In genomic region chr6:51199272-51199671, GRCh38 we compare ENCODE assay signal across 19 cellular contexts.
"Had no signal": no experiment of that assay in that cellular context is flagged by ENCODE, and none has a peak within 500 bp of the region (broad histone marks: within the 10 kb centered on the region; RNA-seq: fewer than 3 reads in every experiment).

No MANE protein-coding gene starts in this region.

- H3K9me3 ChIP-seq: spleen, upper lobe of left lung had no signal

- H3K27ac ChIP-seq: spleen, upper lobe of left lung had no signal

- H3K27me3 ChIP-seq: spleen, upper lobe of left lung had no signal

- DNase-seq: activated CD4-positive, alpha-beta T cell treated with anti-CD3 and anti-CD28 coated beads for 4 hours; activated CD8-positive, alpha-beta memory T cell treated with anti-CD3 and anti-CD28 coated beads, Interleukin-2, amount 50 U/mL, for 4 hours; activated CD8-positive, alpha-beta T cell treated with anti-CD3 and anti-CD28 coated beads for 36 hours; activated gamma-delta T cell treated with Interleukin-2 at 50 U/mL for 16 hours; activated naive CD8-positive, alpha-beta T cell treated with anti-CD3 and anti-CD28 coated beads, Interleukin-2, amount 10 ng/mL, durations not matched to agents 7 days and 5 days; activated T-cell treated with anti-CD3 and anti-CD28 coated beads, Interleukin-2, amount 50 U/mL, for 72 hours; anterior cingulate cortex; cerebellar nuclear complex; dermis blood vessel endothelial cell; endodermal cell; erythroblast; left ventricle myocardium superior; nephron progenitor cell; spleen; stimulated activated CD4-positive, alpha-beta T cell treated with anti-CD3 and anti-CD28 coated beads, Interleukin-1b, Interleukin-23, amount 100 ng/mL, for 48 hours; stimulated activated naive B cell treated with anti-CD40 and anti-IgM and Interleukin-4, amounts not matched to agents 10 μg/mL and 1 μg/mL and 100 μg/mL, for 72 hours; substantia nigra; upper lobe of left lung had no signal

- ATAC-seq: activated CD8-positive, alpha-beta T cell treated with anti-CD3 and anti-CD28 coated beads for 36 hours; activated T-cell treated with anti-CD3 and anti-CD28 coated beads, Interleukin-2, amount 50 U/mL, for 72 hours; left ventricle myocardium superior; sciatic nerve; stimulated activated naive B cell treated with anti-CD40 and anti-IgM and Interleukin-4, amounts not matched to agents 10 μg/mL and 1 μg/mL and 100 μg/mL, for 72 hours had no signal

- H3K4me1 ChIP-seq: spleen, upper lobe of left lung had no signal

- H3K36me3 ChIP-seq: spleen, upper lobe of left lung had no signal

- H3K4me3 ChIP-seq: spleen, upper lobe of left lung had no signal
